ENCODE assay signal across 8 cellular contexts in genomic region chr7:100088621-100089457, GRCh38. TPM values are rescaled to one million over a fixed set of nuclear protein-coding genes. Genes with fewer than 3 reads are reported as not detected.
DNase-seq lines count a peak whose midpoint lies in the region; ATAC-seq, FAIRE-seq and TF ChIP-seq lines count a peak whose summit lies in the region.

COPS6 (plus strand) TSS chr7:100088969; CDS start chr7:100088991, 22 bp downstream.

- TSS peak; percentile 31 for BruUV-seq in endothelial cell of umbilical vein (replicated peaks; lab: Mats Ljungman, UMichigan)

- intact Hi-C loops in endothelial cell of umbilical vein (cut with micrococcal nuclease), result loop anchor here (10.0 kb wide), 1 partner anchor 174 kb away; the partner anchor contains the start of gene TRIM4

- peak within 1 kb of the TSS; percentile 53 for H3K4me2 ChIP-seq in endothelial cell of umbilical vein (ENCODE audit: insufficient read depth, low read length)

- dilution Hi-C loops in endothelial cell of umbilical vein (cut with MboI; ENCODE audit: extremely low pct_ligation_motif_present, low sequenced_read_pairs), result no loop called here

- TF ChIP-seq POLR2A in GM12891 (IDR thresholded peaks at IDR 0.05; ENCODE audit: low read depth, low read length) (peak; percentile 75), endothelial cell of umbilical vein (IDR thresholded peaks at IDR 0.05; ENCODE audit: low read depth, low read length) (peak; percentile 84)

- H3K9me1 ChIP-seq in endothelial cell of umbilical vein (replicated peaks; ENCODE audit: control insufficient read depth, extremely low read depth, insufficient read depth, low read length), result no peaks in the 10 kb centered on the region

- H3K27me3 ChIP-seq in NT2/D1 (ENCODE audit: insufficient read depth, insufficient read length) (no peaks in the 10 kb centered on the region), endothelial cell of umbilical vein (ENCODE audit: control insufficient read depth in 2 of 2, insufficient read depth in 2 of 2, low read length in 2 of 2) (no peaks in the 10 kb centered on the region)

- peak within 1 kb of the TSS; percentile 94 for H3K27ac ChIP-seq in endothelial cell of umbilical vein (ENCODE audit: insufficient read depth, low read depth, low read length)

- TF ChIP-seq CTCF in endothelial cell of umbilical vein (IDR thresholded peaks at IDR 0.05; ENCODE audit: extremely low read depth in 1 of 2, insufficient read depth in 1 of 2, low read depth in 1 of 2, low read length in 2 of 2), result no peak

- peaks cover 2% of the 10 kb centered on the region for H3K4me1 ChIP-seq in NT2/D1 (ENCODE audit: insufficient read depth, insufficient read length)
- H3K4me1 ChIP-seq in endothelial cell of umbilical vein (ENCODE audit: control insufficient read depth, extremely low read depth, insufficient read depth, low read length), result peaks cover 39% of the 10 kb centered on the region

- FAIRE-seq in GM12891 (lab: Jason Lieb, UNC), result peak; percentile 84
- FAIRE-seq in endothelial cell of umbilical vein (lab: Jason Lieb, UNC), result peak; percentile 74

- POLR2A ChIA-PET in endothelial cell of umbilical vein (lab: Charles Lee), result interaction anchor here (1.0 kb wide), 1 partner anchor 12 kb away, joined by 6 read pairs; the partner anchor contains the start of genes AP4M1 and MCM7

- peak; percentile 42 for ATAC-seq in HG03342 (IDR thresholded peaks at IDR 0.05; ENCODE audit: unreplicated experiment)
- no peak for ATAC-seq in GM18858 (IDR thresholded peaks at IDR 0.05; ENCODE audit: unreplicated experiment)

- peak within 1 kb of the TSS; percentile 66 for H2AFZ ChIP-seq in endothelial cell of umbilical vein (ENCODE audit: low read depth, low read length)

- H3K9me3 ChIP-seq in NT2/D1 (ENCODE audit: insufficient read depth, low read length), result no peaks in the 10 kb centered on the region
- no peaks in the 10 kb centered on the region for H3K9me3 ChIP-seq in endothelial cell of umbilical vein (replicated peaks; ENCODE audit: control insufficient read depth, insufficient read depth, low read length)

- H3K79me2 ChIP-seq in endothelial cell of umbilical vein (ENCODE audit: control insufficient read depth, insufficient read depth, low read length), result peaks cover 19% of the 10 kb centered on the region

- H3K36me3 ChIP-seq in NT2/D1 (ENCODE audit: insufficient read depth, insufficient read length, low read length) (peaks cover 38% of the 10 kb centered on the region), endothelial cell of umbilical vein (ENCODE audit: control insufficient read depth in 2 of 2, extremely low read depth in 1 of 2, insufficient read depth in 2 of 2, low read length in 2 of 2) (peaks cover 21 to 22% of the 10 kb centered on the region in 2 experiments)

- peak; percentile 86 for DNase-seq in GM12891 (ENCODE audit: insufficient read length, low spot score)
- DNase-seq in NT2/D1 (ENCODE audit: low read depth, low spot score), result no peak
- DNase-seq in activated T-cell treated with anti-CD3 and anti-CD28 coated beads for 1 hour (ENCODE audit: low read depth), result peak; percentile 87
- peak; percentile 65 for DNase-seq in endothelial cell of umbilical vein (ENCODE audit: low read depth, low spot score)
- peak; percentile 85 for DNase-seq in midbrain (lab: John Stamatoyannopoulos, UW)
- DNase-seq in stimulated activated CD8-positive, alpha-beta memory T cell treated with anti-CD3 and anti-CD28 coated beads, Interleukin-15, amount 100 ng/mL, for 48 hours (ENCODE audit: low read depth in 2 of 2), result peak; percentile 77 to 78

- CTCF ChIA-PET in endothelial cell of umbilical vein (lab: Charles Lee), result interaction anchor here (0.6 to 2.9 kb wide), 3 partner anchors 13 to 349 kb away, joined by 4 to 18 read pairs (median 5); partner anchors contain the start of genes AP4M1 and MCM7

- H4K20me1 ChIP-seq in endothelial cell of umbilical vein (replicated peaks; ENCODE audit: control insufficient read depth, extremely low read depth, insufficient read depth, low read length), result no peaks in the 10 kb centered on the region

- H3K4me3 ChIP-seq in NT2/D1 (ENCODE audit: insufficient read length, low read depth), result peak within 1 kb of the TSS; percentile 89
- peak within 1 kb of the TSS; percentile 62 to 74 (median 68) for H3K4me3 ChIP-seq in endothelial cell of umbilical vein (replicated peaks in 1 of 3; ENCODE audit: insufficient read depth in 1 of 3, low read depth in 1 of 3, low read length in 3 of 3)

- H3K9ac ChIP-seq in NT2/D1 (ENCODE audit: insufficient read length, low read depth), result peak within 1 kb of the TSS; percentile 93
- peak within 1 kb of the TSS; percentile 90 for H3K9ac ChIP-seq in endothelial cell of umbilical vein (replicated peaks; ENCODE audit: extremely low read depth, insufficient read depth, low read length)

TF ChIP-seq in GM12891, 5 proteins besides CTCF, POLR2A, EP300 and RAD21:
- TF ChIP-seq POLR2AphosphoS5 (IDR thresholded peaks at IDR 0.05; ENCODE audit: low read depth, low read length) (peak; percentile 54; the same call in 1 of the 2 replicates), TAF1 (IDR thresholded peaks at IDR 0.05; ENCODE audit: low read depth, low read length) (peak; percentile 61), PAX5 (IDR thresholded peaks at IDR 0.05; ENCODE audit: insufficient read depth, low read length, severe bottlenecking) (peak; percentile 1), POU2F2 (IDR thresholded peaks at IDR 0.05; ENCODE audit: low read depth, low read length) (no peak)

TF ChIP-seq in endothelial cell of umbilical vein, 7 proteins besides CTCF, POLR2A, EP300 and RAD21:
- TF ChIP-seq MAX (IDR thresholded peaks at IDR 0.05; ENCODE audit: insufficient read depth, insufficient read length) (peak; percentile 48), MYC (IDR thresholded peaks at IDR 0.05; ENCODE audit: low read depth, low read length) (no peak), POLR2AphosphoS5 (IDR thresholded peaks at IDR 0.05; ENCODE audit: insufficient read depth, low read depth, low read length) (peak; percentile 74), JUN (IDR thresholded peaks at IDR 0.05; ENCODE audit: borderline replicate concordance, insufficient read depth, insufficient read length, low read depth) (no peak)
TF ChIP-seq in endothelial cell of umbilical vein: peak in this region for 2.

RNA-seq across cellular contexts. Expression of gene COPS6, which starts in this region (rescaled TPM):
- 80.2 TPM for polyA plus RNA-seq in GM12891 (2012; ENCODE audit: low read depth, missing spikeins)
- total RNA-seq in endothelial cell of umbilical vein, result 168 and 188 TPM in 2 replicates
- polyA plus RNA-seq in endothelial cell of umbilical vein, result 251 and 268 TPM in 2 replicates
- polyA plus RNA-seq in endothelial cell of umbilical vein (2011; cell fraction: cytosol; rRNA removed), result 257 and 331 TPM in 2 replicates
- polyA plus RNA-seq in endothelial cell of umbilical vein (2011; cell fraction: nucleus; rRNA removed), result 152 and 181 TPM in 2 replicates
- polyA plus RNA-seq in endothelial cell of umbilical vein (2012), result 169 and 251 TPM in 2 replicates
- 230 and 233 TPM in 2 replicates for polyA minus RNA-seq in endothelial cell of umbilical vein
- polyA minus RNA-seq in endothelial cell of umbilical vein (2011; cell fraction: cytosol; rRNA and poly(A)+ RNA removed), result 122 TPM
- 46.3 and 64.6 TPM in 2 replicates for polyA minus RNA-seq in endothelial cell of umbilical vein (2011; cell fraction: nucleus; rRNA and poly(A)+ RNA removed)
